In the genomic region with DNA sequence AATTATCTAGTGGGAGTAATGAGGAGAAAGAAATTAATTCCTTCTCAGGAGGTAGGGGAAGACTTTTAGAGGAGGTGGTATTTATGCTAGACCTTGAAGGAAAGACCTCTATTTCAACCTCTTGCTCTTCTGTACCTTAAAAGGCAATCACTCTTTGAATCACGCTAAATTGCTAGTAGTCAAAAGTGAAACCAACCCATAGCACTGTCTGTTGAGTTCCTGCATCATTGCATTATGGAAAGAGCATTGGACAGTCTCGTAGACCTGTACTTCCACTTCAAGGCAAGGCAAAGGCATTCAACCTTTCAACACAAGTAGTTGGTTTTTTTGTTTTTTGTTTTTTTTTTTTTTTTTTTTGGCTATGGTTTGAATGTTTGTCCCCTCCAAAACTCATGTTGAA, we compare ENCODE assay signal across 19 cellular contexts.
DNase-seq lines count a peak whose midpoint lies in the region; ATAC-seq and TF ChIP-seq lines count a peak whose summit lies in the region.
"Had no signal": no experiment of that assay in that cellular context is flagged by ENCODE, and none has a peak within 500 bp of the region (broad histone marks: within the 10 kb centered on the region; RNA-seq: fewer than 3 reads in every experiment).

No MANE protein-coding gene starts in this region.

- no peak overlapping the region for H3K4me3 Mint-ChIP-seq in activated CD8-positive, alpha-beta T cell treated with anti-CD3 and anti-CD28 coated beads for 36 hours
- H3K4me3 Mint-ChIP-seq: CD4-positive, CD25-positive, alpha-beta regulatory T cell; IgD-negative memory B cell; T-helper 17 cell had no signal

- no peak overlapping the region for H3K27ac Mint-ChIP-seq in activated CD8-positive, alpha-beta T cell treated with anti-CD3 and anti-CD28 coated beads for 36 hours
- H3K27ac Mint-ChIP-seq: CD4-positive, CD25-positive, alpha-beta regulatory T cell; IgD-negative memory B cell; T-helper 17 cell had no signal

- H3K36me3 Mint-ChIP-seq in activated CD8-positive, alpha-beta T cell treated with anti-CD3 and anti-CD28 coated beads for 36 hours (ENCODE audit: low read depth): no peaks in the 10 kb centered on the region
- H3K36me3 Mint-ChIP-seq: CD4-positive, CD25-positive, alpha-beta regulatory T cell; IgD-negative memory B cell had no signal

- no peaks in the 10 kb centered on the region for H3K4me1 Mint-ChIP-seq in activated CD8-positive, alpha-beta T cell treated with anti-CD3 and anti-CD28 coated beads for 36 hours (ENCODE audit: low read depth)
- H3K4me1 Mint-ChIP-seq: CD4-positive, CD25-positive, alpha-beta regulatory T cell; IgD-negative memory B cell; T-helper 17 cell had no signal

- no peak for TF ChIP-seq CTCF in mucosa of descending colon (IDR thresholded peaks at IDR 0.05)
- no peak for TF ChIP-seq CTCF in activated CD8-positive, alpha-beta T cell treated with anti-CD3 and anti-CD28 coated beads for 36 hours (IDR thresholded peaks at IDR 0.05)

- ATAC-seq in mucosa of descending colon: peak; percentile 63
- no peak for ATAC-seq in activated CD8-positive, alpha-beta T cell treated with anti-CD3 and anti-CD28 coated beads for 36 hours
- no peak for ATAC-seq in GM19328 (IDR thresholded peaks at IDR 0.05; ENCODE audit: unreplicated experiment)
- ATAC-seq: T-helper 17 cell had no signal

- intact Hi-C loops in mucosa of descending colon (cut with DNase I, micrococcal nuclease): no loop called here
- intact Hi-C loops in activated CD8-positive, alpha-beta T cell treated with anti-CD3 and anti-CD28 coated beads for 36 hours (cut with micrococcal nuclease): no loop called here

- no peak overlapping the region for H3K4me3 ChIP-seq in mucosa of descending colon
- H3K4me3 ChIP-seq: SJSA1 had no signal

- no peaks in the 10 kb centered on the region for H3K9me3 ChIP-seq in mucosa of descending colon
- H3K9me3 ChIP-seq: BE2C, SJSA1 had no signal

- POLR2A ChIA-PET in activated CD8-positive, alpha-beta T cell treated with anti-CD3 and anti-CD28 coated beads for 36 hours (lab: Charles Lee): no interaction called here

- H3K4me1 ChIP-seq in mucosa of descending colon (ENCODE audit: low read depth): no peaks in the 10 kb centered on the region
- H3K4me1 ChIP-seq: BE2C, SJSA1 had no signal

- peaks cover 4% of the 10 kb centered on the region for H3K27me3 Mint-ChIP-seq in activated CD8-positive, alpha-beta T cell treated with anti-CD3 and anti-CD28 coated beads for 36 hours

- no peaks in the 10 kb centered on the region for H3K9me3 Mint-ChIP-seq in activated CD8-positive, alpha-beta T cell treated with anti-CD3 and anti-CD28 coated beads for 36 hours
- H3K9me3 Mint-ChIP-seq: CD4-positive, CD25-positive, alpha-beta regulatory T cell; IgD-negative memory B cell had no signal

- CTCF ChIA-PET in activated CD8-positive, alpha-beta T cell treated with anti-CD3 and anti-CD28 coated beads for 36 hours (lab: Charles Lee): no interaction called here

- H3K36me3 ChIP-seq in mucosa of descending colon (ENCODE audit: low read depth): no peaks in the 10 kb centered on the region
- H3K36me3 ChIP-seq: BE2C, SJSA1 had no signal

- DNase-seq in EH (ENCODE audit: low read depth): peak; percentile 1
- DNase-seq in HT1080 (ENCODE audit: low read depth): peak; percentile 26
- DNase-seq in OCI-M1 (lab: John Stamatoyannopoulos, UW): peak; percentile 15
- DNase-seq in mucosa of descending colon: no peak
- DNase-seq in activated CD8-positive, alpha-beta T cell treated with anti-CD3 and anti-CD28 coated beads for 36 hours: no peak
- no peak for DNase-seq in AML-193 (lab: John Stamatoyannopoulos, UW)
- DNase-seq: BE2C; CD4-positive, CD25-positive, alpha-beta regulatory T cell; COR-L47; H7; Kasumi-1; NCI-H1694 treated with DMSO at 0.1 percent for 48 hours; NCI-H226; NCI-H524; NCI-H82; T-helper 17 cell had no signal

Comparison
In these comparisons a context has a peak if more than half of its experiments do, and no peak if none do; other contexts are left out.
1. DNase-seq: peak in EH (single experiment), HT1080 (single experiment) and OCI-M1 (single experiment); none in mucosa of descending colon (0 of 3), activated CD8-positive, alpha-beta T cell treated with anti-CD3 and anti-CD28 coated beads for 36 hours (single experiment) and AML-193 (0 of 2).